16 cellular contexts compared by ENCODE assay signal in genomic region chr20:48958743-48959142, GRCh38. TPM values are rescaled to one million over a fixed set of nuclear protein-coding genes. Genes with fewer than 3 reads are reported as not detected.
A peak's percentile ranks its signal among the peaks of the same experiment; 100 is the strongest.
DNase-seq lines count a peak whose midpoint lies in the region; ATAC-seq lines count a peak whose summit lies in the region.
"Had no signal": no experiment of that assay in that cellular context is flagged by ENCODE, and none has a peak within 500 bp of the region (broad histone marks: within the 10 kb centered on the region; RNA-seq: fewer than 3 reads in every experiment).

No MANE protein-coding gene starts in this region.

- DNase-seq in activated T-cell treated with anti-CD3 and anti-CD28 coated beads, Interleukin-2, amount 50 U/mL, for 24 hours: no peak
- DNase-seq in activated T-cell treated with anti-CD3 and anti-CD28 coated beads for 4 hours (no peak), T-helper 17 cell (no peak)
- DNase-seq in activated naive CD8-positive, alpha-beta T cell treated with anti-CD3 and anti-CD28 coated beads, Interleukin-2, amount 50 U/mL, for 24 hours: no peak
- no peak for DNase-seq in activated naive CD8-positive, alpha-beta T cell treated with anti-CD3 and anti-CD28 coated beads for 36 hours
- DNase-seq: 8988T; CD4-positive, alpha-beta memory T cell; DMS153; DMS79; GDM1; HCEC 1CT had no signal

- peak overlapping the region; percentile 65 for H3K27ac Mint-ChIP-seq in activated T-cell treated with anti-CD3 and anti-CD28 coated beads, Interleukin-2, amount 50 U/mL, for 24 hours
- H3K27ac Mint-ChIP-seq in activated naive CD8-positive, alpha-beta T cell treated with anti-CD3 and anti-CD28 coated beads, Interleukin-2, amount 50 U/mL, for 24 hours: peak overlapping the region; percentile 44
- H3K27ac Mint-ChIP-seq in activated naive CD8-positive, alpha-beta T cell treated with anti-CD3 and anti-CD28 coated beads for 36 hours: no peak overlapping the region
- H3K27ac Mint-ChIP-seq in T-helper 17 cell: peak overlapping the region; percentile 6
- H3K27ac Mint-ChIP-seq: CD4-positive, alpha-beta memory T cell; GM23338 had no signal

- no peak overlapping the region for H3K4me3 Mint-ChIP-seq in activated T-cell treated with anti-CD3 and anti-CD28 coated beads, Interleukin-2, amount 50 U/mL, for 24 hours
- no peak overlapping the region for H3K4me3 Mint-ChIP-seq in activated naive CD8-positive, alpha-beta T cell treated with anti-CD3 and anti-CD28 coated beads, Interleukin-2, amount 50 U/mL, for 24 hours
- H3K4me3 Mint-ChIP-seq in activated naive CD8-positive, alpha-beta T cell treated with anti-CD3 and anti-CD28 coated beads for 36 hours: no peak overlapping the region
- H3K4me3 Mint-ChIP-seq in T-helper 17 cell: no peak overlapping the region
- H3K4me3 Mint-ChIP-seq: CD14-positive monocyte; CD4-positive, alpha-beta memory T cell; GM23338 had no signal

- H3K9me3 Mint-ChIP-seq in activated T-cell treated with anti-CD3 and anti-CD28 coated beads, Interleukin-2, amount 50 U/mL, for 24 hours: no peaks in the 10 kb centered on the region
- no peaks in the 10 kb centered on the region for H3K9me3 Mint-ChIP-seq in activated naive CD8-positive, alpha-beta T cell treated with anti-CD3 and anti-CD28 coated beads, Interleukin-2, amount 50 U/mL, for 24 hours
- no peaks in the 10 kb centered on the region for H3K9me3 Mint-ChIP-seq in activated naive CD8-positive, alpha-beta T cell treated with anti-CD3 and anti-CD28 coated beads for 36 hours
- H3K9me3 Mint-ChIP-seq: CD4-positive, alpha-beta memory T cell; GM23338 had no signal

- peaks cover 3% of the 10 kb centered on the region for H3K4me1 Mint-ChIP-seq in activated T-cell treated with anti-CD3 and anti-CD28 coated beads, Interleukin-2, amount 50 U/mL, for 24 hours (ENCODE audit: low read depth)
- H3K4me1 Mint-ChIP-seq in activated naive CD8-positive, alpha-beta T cell treated with anti-CD3 and anti-CD28 coated beads, Interleukin-2, amount 50 U/mL, for 24 hours: peaks cover 6% of the 10 kb centered on the region
- peaks cover 5% of the 10 kb centered on the region for H3K4me1 Mint-ChIP-seq in activated naive CD8-positive, alpha-beta T cell treated with anti-CD3 and anti-CD28 coated beads for 36 hours
- peaks cover 6% of the 10 kb centered on the region for H3K4me1 Mint-ChIP-seq in T-helper 17 cell
- H3K4me1 Mint-ChIP-seq: GM23338 had no signal

- peaks cover 74% of the 10 kb centered on the region for H3K36me3 Mint-ChIP-seq in activated T-cell treated with anti-CD3 and anti-CD28 coated beads, Interleukin-2, amount 50 U/mL, for 24 hours (ENCODE audit: low read depth)
- H3K36me3 Mint-ChIP-seq in activated naive CD8-positive, alpha-beta T cell treated with anti-CD3 and anti-CD28 coated beads, Interleukin-2, amount 50 U/mL, for 24 hours (ENCODE audit: low read depth): peaks cover 27% of the 10 kb centered on the region
- H3K36me3 Mint-ChIP-seq in activated naive CD8-positive, alpha-beta T cell treated with anti-CD3 and anti-CD28 coated beads for 36 hours: peaks cover 7% of the 10 kb centered on the region
- H3K36me3 Mint-ChIP-seq in T-helper 17 cell (ENCODE audit: low read depth): peaks cover 9% of the 10 kb centered on the region

- ATAC-seq in activated naive CD8-positive, alpha-beta T cell treated with anti-CD3 and anti-CD28 coated beads, Interleukin-2, amount 50 U/mL, for 24 hours: no peak
- ATAC-seq in T-helper 17 cell (no peak), HG02840 (IDR thresholded peaks at IDR 0.05; ENCODE audit: low FRiP score, unreplicated experiment) (no peak), HG03095 (IDR thresholded peaks at IDR 0.05; ENCODE audit: unreplicated experiment) (no peak)
- ATAC-seq: GM23338 had no signal

- no peaks in the 10 kb centered on the region for H3K9me3 ChIP-seq in T-helper 17 cell (ENCODE audit: control insufficient read depth, low read length, poor library complexity, severe bottlenecking)
- H3K9me3 ChIP-seq: BLaER1 had no signal

- H3K27me3 Mint-ChIP-seq in activated T-cell treated with anti-CD3 and anti-CD28 coated beads, Interleukin-2, amount 50 U/mL, for 24 hours: no peaks in the 10 kb centered on the region
- no peaks in the 10 kb centered on the region for H3K27me3 Mint-ChIP-seq in activated naive CD8-positive, alpha-beta T cell treated with anti-CD3 and anti-CD28 coated beads, Interleukin-2, amount 50 U/mL, for 24 hours
- H3K27me3 Mint-ChIP-seq in activated naive CD8-positive, alpha-beta T cell treated with anti-CD3 and anti-CD28 coated beads for 36 hours: no peaks in the 10 kb centered on the region
- H3K27me3 Mint-ChIP-seq in T-helper 17 cell: no peaks in the 10 kb centered on the region
- H3K27me3 Mint-ChIP-seq: CD4-positive, alpha-beta memory T cell had no signal

RNA-seq across cellular contexts. Expression of gene ARFGEF2, which starts 37.2 kb away (rescaled TPM):
- 10 to 100 TPM; 30.4 to 30.8 TPM for total RNA-seq in activated naive CD8-positive, alpha-beta T cell treated with anti-CD3 and anti-CD28 coated beads for 36 hours
- total RNA-seq in T-helper 17 cell: 10 to 100 TPM; 24.1 to 24.7 TPM
